In the genomic region with DNA sequence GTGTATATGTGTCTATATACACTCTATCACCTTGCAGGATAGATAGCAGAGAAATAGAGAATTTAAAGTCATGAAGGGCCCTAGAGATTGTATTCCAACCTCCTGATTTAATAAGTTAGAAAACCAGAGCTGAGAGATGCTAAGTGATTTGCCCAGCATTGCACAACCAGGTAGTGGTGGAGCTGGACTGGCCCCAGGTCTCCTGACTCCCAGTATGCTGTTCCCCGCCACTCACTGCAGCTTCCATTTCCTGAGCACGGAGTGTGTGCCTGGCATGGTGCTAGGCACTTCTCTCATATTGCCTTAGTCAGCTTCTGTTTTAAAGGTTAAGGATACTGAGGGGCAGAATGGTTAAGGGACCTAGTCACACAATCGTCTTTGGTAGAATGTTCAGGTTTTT, we compare ENCODE assay signal across 10 cellular contexts.
"Had no signal": no experiment of that assay in that cellular context is flagged by ENCODE, and none has a peak within 500 bp of the region (broad histone marks: within the 10 kb centered on the region; RNA-seq: fewer than 3 reads in every experiment).

No MANE protein-coding gene starts in this region.

- H3K36me3 ChIP-seq: HAP-1 had no signal

- ATAC-seq: GM23338, HCT116 had no signal

- H3K4me3 ChIP-seq: GM23248, GM23338, HAP-1 had no signal

- H3K4me1 ChIP-seq: HAP-1 had no signal

- H3K9ac ChIP-seq: GM23248 had no signal

- H3K27ac ChIP-seq: GM23248 had no signal

- H3K9me3 ChIP-seq: HAP-1 had no signal

- FAIRE-seq: H54 had no signal

- DNase-seq: GM23248, GOT3, H7, H9, HCEC 1CT, HFFc6 had no signal

- H2AFZ ChIP-seq: GM23248, GM23338 had no signal

- H3K4me2 ChIP-seq: GM23338 had no signal
